2 cellular contexts compared by ENCODE assay signal in genomic region chr2:166357950-166358321, GRCh38. TPM values are rescaled to one million over a fixed set of nuclear protein-coding genes. Genes with fewer than 3 reads are reported as not detected.
"Had no signal": no experiment of that assay in that cellular context is flagged by ENCODE, and none has a peak within 500 bp of the region (broad histone marks: within the 10 kb centered on the region; RNA-seq: fewer than 3 reads in every experiment).

No MANE protein-coding gene starts in this region.

RNA-seq across cellular contexts. Expression of gene SCN9A, which starts 17.8 kb away (rescaled TPM):
- total RNA-seq: naive thymus-derived CD8-positive, alpha-beta T cell had no signal
- polyA plus RNA-seq: smooth muscle cell had no signal
